In genomic region chr11:61871158-61871597, GRCh38 we compare ENCODE assay signal across 1 cellular context.
TF ChIP-seq lines count a peak whose summit lies in the region.

No MANE protein-coding gene starts in this region.

TF ChIP-seq in K562, 482 proteins besides CTCF, POLR2A, EP300 and RAD21 (continued from another document and continues in another):
- no peak for TF ChIP-seq RNF219 (CRISPR knock-in tag; IDR thresholded peaks at IDR 0.05)
- TF ChIP-seq SAFB2 (IDR thresholded peaks at IDR 0.05; ENCODE audit: borderline replicate concordance, low read depth, low read length, severe bottlenecking), result no peak
- no peak for TF ChIP-seq BCL6 (CRISPR knock-in tag; IDR thresholded peaks at IDR 0.05)
- peak; percentile 49 for TF ChIP-seq SMAD1 (IDR thresholded peaks at IDR 0.05; ENCODE audit: low read depth, low read length, partially characterized antibody)
- TF ChIP-seq PHB (CRISPR knock-in tag; IDR thresholded peaks at IDR 0.05), result no peak
- TF ChIP-seq ZNF239 (CRISPR knock-in tag; IDR thresholded peaks at IDR 0.05), result no peak
- TF ChIP-seq, protein P1, sequence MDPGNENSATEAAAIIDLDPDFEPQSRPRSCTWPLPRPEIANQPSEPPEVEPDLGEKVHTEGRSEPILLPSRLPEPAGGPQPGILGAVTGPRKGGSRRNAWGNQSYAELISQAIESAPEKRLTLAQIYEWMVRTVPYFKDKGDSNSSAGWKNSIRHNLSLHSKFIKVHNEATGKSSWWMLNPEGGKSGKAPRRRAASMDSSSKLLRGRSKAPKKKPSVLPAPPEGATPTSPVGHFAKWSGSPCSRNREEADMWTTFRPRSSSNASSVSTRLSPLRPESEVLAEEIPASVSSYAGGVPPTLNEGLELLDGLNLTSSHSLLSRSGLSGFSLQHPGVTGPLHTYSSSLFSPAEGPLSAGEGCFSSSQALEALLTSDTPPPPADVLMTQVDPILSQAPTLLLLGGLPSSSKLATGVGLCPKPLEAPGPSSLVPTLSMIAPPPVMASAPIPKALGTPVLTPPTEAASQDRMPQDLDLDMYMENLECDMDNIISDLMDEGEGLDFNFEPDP (CRISPR knock-in tag; IDR thresholded peaks at IDR 0.05), result no peak
- TF ChIP-seq FOXA3 (CRISPR knock-in tag; conservative IDR thresholded peaks at IDR 0.05 in 1 of 2, IDR thresholded peaks at IDR 0.05 in 1 of 2), result 0 out of 4 replicates have a peak, but pooled peaks of 1 of the 2 experiments have one; percentile 47
- peak; percentile 67; the same call in 1 of the 2 replicates for TF ChIP-seq MTA3 (IDR thresholded peaks at IDR 0.05; ENCODE audit: borderline replicate concordance)
- TF ChIP-seq RUNX1 (IDR thresholded peaks at IDR 0.05; ENCODE audit: low read depth), result no peak
- peak; percentile 17; the same call in 1 of the 2 replicates for TF ChIP-seq ARID1B (IDR thresholded peaks at IDR 0.05)
- no peak; the same call in 1 of the 2 replicates for TF ChIP-seq ZBTB12 (CRISPR knock-in tag; IDR thresholded peaks at IDR 0.05)
- no peak for TF ChIP-seq CBX2 (IDR thresholded peaks at IDR 0.05; ENCODE audit: insufficient read depth, low read length, poor library complexity, severe bottlenecking)
- TF ChIP-seq, protein P2, sequence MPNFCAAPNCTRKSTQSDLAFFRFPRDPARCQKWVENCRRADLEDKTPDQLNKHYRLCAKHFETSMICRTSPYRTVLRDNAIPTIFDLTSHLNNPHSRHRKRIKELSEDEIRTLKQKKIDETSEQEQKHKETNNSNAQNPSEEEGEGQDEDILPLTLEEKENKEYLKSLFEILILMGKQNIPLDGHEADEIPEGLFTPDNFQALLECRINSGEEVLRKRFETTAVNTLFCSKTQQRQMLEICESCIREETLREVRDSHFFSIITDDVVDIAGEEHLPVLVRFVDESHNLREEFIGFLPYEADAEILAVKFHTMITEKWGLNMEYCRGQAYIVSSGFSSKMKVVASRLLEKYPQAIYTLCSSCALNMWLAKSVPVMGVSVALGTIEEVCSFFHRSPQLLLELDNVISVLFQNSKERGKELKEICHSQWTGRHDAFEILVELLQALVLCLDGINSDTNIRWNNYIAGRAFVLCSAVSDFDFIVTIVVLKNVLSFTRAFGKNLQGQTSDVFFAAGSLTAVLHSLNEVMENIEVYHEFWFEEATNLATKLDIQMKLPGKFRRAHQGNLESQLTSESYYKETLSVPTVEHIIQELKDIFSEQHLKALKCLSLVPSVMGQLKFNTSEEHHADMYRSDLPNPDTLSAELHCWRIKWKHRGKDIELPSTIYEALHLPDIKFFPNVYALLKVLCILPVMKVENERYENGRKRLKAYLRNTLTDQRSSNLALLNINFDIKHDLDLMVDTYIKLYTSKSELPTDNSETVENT (CRISPR knock-in tag; IDR thresholded peaks at IDR 0.05), result 0 out of 2 replicates have a peak, but pooled peaks have one; percentile 32
- peak; percentile 87 for TF ChIP-seq RB1 (IDR thresholded peaks at IDR 0.05; ENCODE audit: low read depth)
- TF ChIP-seq HNRNPK (IDR thresholded peaks at IDR 0.05; ENCODE audit: low read depth, low read length, poor library complexity, severe bottlenecking), result no peak
- no peak for TF ChIP-seq FOXJ2 (tag; IDR thresholded peaks at IDR 0.05)
- TF ChIP-seq STAT5A (IDR thresholded peaks at IDR 0.05; ENCODE audit: borderline replicate concordance, low read length), result no peak
- TF ChIP-seq HNRNPUL1 (IDR thresholded peaks at IDR 0.05; ENCODE audit: low read length), result no peak
- TF ChIP-seq HNRNPH1 (optimal IDR thresholded peaks at IDR 0.05; ENCODE audit: low read depth, low read length), result no peak
- no peak for TF ChIP-seq MEIS2 (IDR thresholded peaks at IDR 0.05; ENCODE audit: partially characterized antibody)
- no peak for TF ChIP-seq ZBTB5 (IDR thresholded peaks at IDR 0.05)
- TF ChIP-seq FOXA1 (IDR thresholded peaks at IDR 0.05; ENCODE audit: borderline replicate concordance), result no peak
- TF ChIP-seq PPARD (CRISPR knock-in tag; IDR thresholded peaks at IDR 0.05), result no peak
- TF ChIP-seq KDM4B (IDR thresholded peaks at IDR 0.05; ENCODE audit: borderline replicate concordance in 2 of 2, low read depth in 1 of 2), result no peak
- no peak for TF ChIP-seq HDAC2 (IDR thresholded peaks at IDR 0.05)
- TF ChIP-seq, protein P3, sequence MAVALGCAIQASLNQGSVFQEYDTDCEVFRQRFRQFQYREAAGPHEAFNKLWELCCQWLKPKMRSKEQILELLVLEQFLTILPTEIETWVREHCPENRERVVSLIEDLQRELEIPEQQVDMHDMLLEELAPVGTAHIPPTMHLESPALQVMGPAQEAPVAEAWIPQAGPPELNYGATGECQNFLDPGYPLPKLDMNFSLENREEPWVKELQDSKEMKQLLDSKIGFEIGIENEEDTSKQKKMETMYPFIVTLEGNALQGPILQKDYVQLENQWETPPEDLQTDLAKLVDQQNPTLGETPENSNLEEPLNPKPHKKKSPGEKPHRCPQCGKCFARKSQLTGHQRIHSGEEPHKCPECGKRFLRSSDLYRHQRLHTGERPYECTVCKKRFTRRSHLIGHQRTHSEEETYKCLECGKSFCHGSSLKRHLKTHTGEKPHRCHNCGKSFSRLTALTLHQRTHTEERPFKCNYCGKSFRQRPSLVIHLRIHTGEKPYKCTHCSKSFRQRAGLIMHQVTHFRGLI (CRISPR knock-in tag; IDR thresholded peaks at IDR 0.05), result no peak
- no peak for TF ChIP-seq BRF2 (IDR thresholded peaks at IDR 0.05; ENCODE audit: borderline replicate concordance, insufficient read depth, insufficient read length)
- TF ChIP-seq MED1 (CRISPR knock-in tag; IDR thresholded peaks at IDR 0.05; ENCODE audit: borderline replicate concordance), result no peak
- TF ChIP-seq SIX5 (IDR thresholded peaks at IDR 0.05; ENCODE audit: borderline replicate concordance in 1 of 2, insufficient read depth in 1 of 2, low read depth in 1 of 2, low read length in 2 of 2), result no peak
- no peak for TF ChIP-seq SAP30 (IDR thresholded peaks at IDR 0.05; ENCODE audit: borderline replicate concordance, insufficient read depth, low read depth, low read length, poor library complexity, severe bottlenecking)
- TF ChIP-seq, protein P4, sequence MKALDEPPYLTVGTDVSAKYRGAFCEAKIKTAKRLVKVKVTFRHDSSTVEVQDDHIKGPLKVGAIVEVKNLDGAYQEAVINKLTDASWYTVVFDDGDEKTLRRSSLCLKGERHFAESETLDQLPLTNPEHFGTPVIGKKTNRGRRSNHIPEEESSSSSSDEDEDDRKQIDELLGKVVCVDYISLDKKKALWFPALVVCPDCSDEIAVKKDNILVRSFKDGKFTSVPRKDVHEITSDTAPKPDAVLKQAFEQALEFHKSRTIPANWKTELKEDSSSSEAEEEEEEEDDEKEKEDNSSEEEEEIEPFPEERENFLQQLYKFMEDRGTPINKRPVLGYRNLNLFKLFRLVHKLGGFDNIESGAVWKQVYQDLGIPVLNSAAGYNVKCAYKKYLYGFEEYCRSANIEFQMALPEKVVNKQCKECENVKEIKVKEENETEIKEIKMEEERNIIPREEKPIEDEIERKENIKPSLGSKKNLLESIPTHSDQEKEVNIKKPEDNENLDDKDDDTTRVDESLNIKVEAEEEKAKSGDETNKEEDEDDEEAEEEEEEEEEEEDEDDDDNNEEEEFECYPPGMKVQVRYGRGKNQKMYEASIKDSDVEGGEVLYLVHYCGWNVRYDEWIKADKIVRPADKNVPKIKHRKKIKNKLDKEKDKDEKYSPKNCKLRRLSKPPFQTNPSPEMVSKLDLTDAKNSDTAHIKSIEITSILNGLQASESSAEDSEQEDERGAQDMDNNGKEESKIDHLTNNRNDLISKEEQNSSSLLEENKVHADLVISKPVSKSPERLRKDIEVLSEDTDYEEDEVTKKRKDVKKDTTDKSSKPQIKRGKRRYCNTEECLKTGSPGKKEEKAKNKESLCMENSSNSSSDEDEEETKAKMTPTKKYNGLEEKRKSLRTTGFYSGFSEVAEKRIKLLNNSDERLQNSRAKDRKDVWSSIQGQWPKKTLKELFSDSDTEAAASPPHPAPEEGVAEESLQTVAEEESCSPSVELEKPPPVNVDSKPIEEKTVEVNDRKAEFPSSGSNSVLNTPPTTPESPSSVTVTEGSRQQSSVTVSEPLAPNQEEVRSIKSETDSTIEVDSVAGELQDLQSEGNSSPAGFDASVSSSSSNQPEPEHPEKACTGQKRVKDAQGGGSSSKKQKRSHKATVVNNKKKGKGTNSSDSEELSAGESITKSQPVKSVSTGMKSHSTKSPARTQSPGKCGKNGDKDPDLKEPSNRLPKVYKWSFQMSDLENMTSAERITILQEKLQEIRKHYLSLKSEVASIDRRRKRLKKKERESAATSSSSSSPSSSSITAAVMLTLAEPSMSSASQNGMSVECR (CRISPR knock-in tag; IDR thresholded peaks at IDR 0.05), result peak; percentile 58; the same call in 1 of the 2 replicates
- no peak for TF ChIP-seq ZNF121 (CRISPR knock-in tag; conservative IDR thresholded peaks at IDR 0.05)
- TF ChIP-seq ZNF444 (CRISPR knock-in tag; IDR thresholded peaks at IDR 0.05), result no peak
- TF ChIP-seq, protein P5, sequence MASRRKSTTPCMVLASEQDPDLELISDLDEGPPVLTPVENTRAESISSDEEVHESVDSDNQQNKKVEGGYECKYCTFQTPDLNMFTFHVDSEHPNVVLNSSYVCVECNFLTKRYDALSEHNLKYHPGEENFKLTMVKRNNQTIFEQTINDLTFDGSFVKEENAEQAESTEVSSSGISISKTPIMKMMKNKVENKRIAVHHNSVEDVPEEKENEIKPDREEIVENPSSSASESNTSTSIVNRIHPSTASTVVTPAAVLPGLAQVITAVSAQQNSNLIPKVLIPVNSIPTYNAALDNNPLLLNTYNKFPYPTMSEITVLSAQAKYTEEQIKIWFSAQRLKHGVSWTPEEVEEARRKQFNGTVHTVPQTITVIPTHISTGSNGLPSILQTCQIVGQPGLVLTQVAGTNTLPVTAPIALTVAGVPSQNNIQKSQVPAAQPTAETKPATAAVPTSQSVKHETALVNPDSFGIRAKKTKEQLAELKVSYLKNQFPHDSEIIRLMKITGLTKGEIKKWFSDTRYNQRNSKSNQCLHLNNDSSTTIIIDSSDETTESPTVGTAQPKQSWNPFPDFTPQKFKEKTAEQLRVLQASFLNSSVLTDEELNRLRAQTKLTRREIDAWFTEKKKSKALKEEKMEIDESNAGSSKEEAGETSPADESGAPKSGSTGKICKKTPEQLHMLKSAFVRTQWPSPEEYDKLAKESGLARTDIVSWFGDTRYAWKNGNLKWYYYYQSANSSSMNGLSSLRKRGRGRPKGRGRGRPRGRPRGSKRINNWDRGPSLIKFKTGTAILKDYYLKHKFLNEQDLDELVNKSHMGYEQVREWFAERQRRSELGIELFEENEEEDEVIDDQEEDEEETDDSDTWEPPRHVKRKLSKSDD (conservative IDR thresholded peaks at IDR 0.05; ENCODE audit: low read length), result no peak
- no peak for TF ChIP-seq PHB2 (IDR thresholded peaks at IDR 0.05; ENCODE audit: low read depth)
- no peak for TF ChIP-seq ZNF583 (CRISPR knock-in tag; IDR thresholded peaks at IDR 0.05)
- no peak for TF ChIP-seq TAF15 (IDR thresholded peaks at IDR 0.05; ENCODE audit: low read depth, low read length)
- TF ChIP-seq CHCHD3 (CRISPR knock-in tag; IDR thresholded peaks at IDR 0.05), result no peak
- TF ChIP-seq, protein P6, sequence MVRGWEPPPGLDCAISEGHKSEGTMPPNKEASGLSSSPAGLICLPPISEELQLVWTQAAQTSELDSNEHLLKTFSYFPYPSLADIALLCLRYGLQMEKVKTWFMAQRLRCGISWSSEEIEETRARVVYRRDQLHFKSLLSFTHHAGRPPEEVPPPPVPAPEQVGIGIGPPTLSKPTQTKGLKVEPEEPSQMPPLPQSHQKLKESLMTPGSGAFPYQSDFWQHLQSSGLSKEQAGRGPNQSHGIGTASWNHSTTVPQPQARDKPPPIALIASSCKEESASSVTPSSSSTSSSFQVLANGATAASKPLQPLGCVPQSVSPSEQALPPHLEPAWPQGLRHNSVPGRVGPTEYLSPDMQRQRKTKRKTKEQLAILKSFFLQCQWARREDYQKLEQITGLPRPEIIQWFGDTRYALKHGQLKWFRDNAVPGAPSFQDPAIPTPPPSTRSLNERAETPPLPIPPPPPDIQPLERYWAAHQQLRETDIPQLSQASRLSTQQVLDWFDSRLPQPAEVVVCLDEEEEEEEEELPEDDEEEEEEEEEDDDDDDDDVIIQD (CRISPR knock-in tag; IDR thresholded peaks at IDR 0.05), result no peak
- TF ChIP-seq ZNF408 (CRISPR knock-in tag; IDR thresholded peaks at IDR 0.05; ENCODE audit: low read depth), result no peak
